In genomic region chr9:28899267-28899666, GRCh38 we compare ENCODE assay signal across 21 cellular contexts.
"Had no signal": no experiment of that assay in that cellular context is flagged by ENCODE, and none has a peak within 500 bp of the region (broad histone marks: within the 10 kb centered on the region; RNA-seq: fewer than 3 reads in every experiment).

No MANE protein-coding gene starts in this region.

- H3K27me3 ChIP-seq: heart left ventricle, sigmoid colon, testis, tibial nerve had no signal

- H3K9me3 Mint-ChIP-seq: nephron had no signal

- H3K27me3 Mint-ChIP-seq: naive B cell; stimulated activated naive B cell treated with anti-CD40 and anti-IgM and Interleukin-4, amounts not matched to agents 10 μg/mL and 1 μg/mL and 100 μg/mL, for 72 hours; stimulated activated naive CD8-positive, alpha-beta T cell treated with anti-CD3 and anti-CD28 coated beads, Interleukin-15, amount 100 ng/mL, for 72 hours had no signal

- H3K27ac ChIP-seq: coronary artery, heart left ventricle, sigmoid colon, skin epidermis, testis, tibial nerve had no signal

- H3K4me3 Mint-ChIP-seq: naive B cell; nephron; stimulated activated naive B cell treated with anti-CD40 and anti-IgM and Interleukin-4, amounts not matched to agents 10 μg/mL and 1 μg/mL and 100 μg/mL, for 72 hours; stimulated activated naive CD8-positive, alpha-beta T cell treated with anti-CD3 and anti-CD28 coated beads, Interleukin-15, amount 100 ng/mL, for 72 hours had no signal

- ATAC-seq: esophagus mucosa; heart left ventricle; stimulated activated naive B cell treated with anti-CD40 and anti-IgM and Interleukin-4, amounts not matched to agents 10 μg/mL and 1 μg/mL and 100 μg/mL, for 72 hours; stimulated activated naive CD8-positive, alpha-beta T cell treated with anti-CD3 and anti-CD28 coated beads, Interleukin-15, amount 100 ng/mL, for 72 hours had no signal

- FAIRE-seq: endometrium, frontal cortex, urothelium cell line had no signal

- H3K36me3 Mint-ChIP-seq: naive B cell; stimulated activated naive B cell treated with anti-CD40 and anti-IgM and Interleukin-4, amounts not matched to agents 10 μg/mL and 1 μg/mL and 100 μg/mL, for 72 hours had no signal

- H3K27ac Mint-ChIP-seq: nephron; stimulated activated naive B cell treated with anti-CD40 and anti-IgM and Interleukin-4, amounts not matched to agents 10 μg/mL and 1 μg/mL and 100 μg/mL, for 72 hours; stimulated activated naive CD8-positive, alpha-beta T cell treated with anti-CD3 and anti-CD28 coated beads, Interleukin-15, amount 100 ng/mL, for 72 hours had no signal

- H3K36me3 ChIP-seq: heart left ventricle, sigmoid colon, tibial nerve had no signal

- H3K4me1 ChIP-seq: heart left ventricle, sigmoid colon, testis, tibial nerve had no signal

- H3K4me1 Mint-ChIP-seq: naive B cell; nephron; stimulated activated naive B cell treated with anti-CD40 and anti-IgM and Interleukin-4, amounts not matched to agents 10 μg/mL and 1 μg/mL and 100 μg/mL, for 72 hours; stimulated activated naive CD8-positive, alpha-beta T cell treated with anti-CD3 and anti-CD28 coated beads, Interleukin-15, amount 100 ng/mL, for 72 hours had no signal

- H3K9me3 ChIP-seq: testis had no signal

- H3K4me3 ChIP-seq: coronary artery, heart left ventricle, sigmoid colon, skin epidermis, testis, tibial nerve had no signal

- DNase-seq: effector memory CD4-positive, alpha-beta T cell; heart left ventricle; hippocampal formation; kidney glomerular epithelial cell; mesendoderm; naive B cell; sigmoid colon; stimulated activated CD4-positive, alpha-beta T cell treated with anti-CD3 and anti-CD28 coated beads, Interleukin-12 subunit alpha, Interleukin-12 subunit beta, amount 100 ng/mL, for 4 hours; stimulated activated CD4-positive, alpha-beta T cell treated with anti-CD3 and anti-CD28 coated beads, Interleukin-2, amount 100 ng/mL, for 48 hours; stimulated activated CD8-positive, alpha-beta memory T cell treated with anti-CD3 and anti-CD28 coated beads, Interleukin-4, amount 100 ng/mL, for 48 hours; stimulated activated naive B cell treated with anti-CD40 and anti-IgM and Interleukin-4, amounts not matched to agents 10 μg/mL and 1 μg/mL and 100 μg/mL, for 72 hours; stimulated activated naive CD8-positive, alpha-beta T cell treated with anti-CD3 and anti-CD28 coated beads, Interleukin-15, amount 100 ng/mL, for 72 hours; testis had no signal
